ENCODE assay signal across 25 cellular contexts in genomic region chr10:86451604-86451960, GRCh38.
DNase-seq lines count a peak whose midpoint lies in the region; ATAC-seq, FAIRE-seq and TF ChIP-seq lines count a peak whose summit lies in the region.
"Had no signal": no experiment of that assay in that cellular context is flagged by ENCODE, and none has a peak within 500 bp of the region (broad histone marks: within the 10 kb centered on the region; RNA-seq: fewer than 3 reads in every experiment).

No MANE protein-coding gene starts in this region.

- no peak overlapping the region for H2BK5ac ChIP-seq in H9 (ENCODE audit: insufficient read length, low read length)

- no peak overlapping the region for H2BK120ac ChIP-seq in H9 (ENCODE audit: low read depth, low read length, poor library complexity, severe bottlenecking)

- no peak overlapping the region for H2AFZ ChIP-seq in H9 (ENCODE audit: low read length)

- intact Hi-C loops in CD8-positive, alpha-beta T cell (cut with DNase I, micrococcal nuclease), result loop anchor here in 1 of 2 experiments (10.0 kb wide), 1 partner anchor 63 kb away; no protein-coding TSS in a partner anchor

- H2BK15ac ChIP-seq in H9 (ENCODE audit: low read depth, low read length), result no peak overlapping the region

- H3T11ph ChIP-seq in H9 (ENCODE audit: low read length), result no peak overlapping the region

- DNase-seq in RCC 7860 (ENCODE audit: low spot score), result peak; percentile 79
- DNase-seq in renal cortical epithelial cell (ENCODE audit: low read depth), result peak; percentile 92
- DNase-seq in H9, result no peak
- DNase-seq in COR-L47 (lab: John Stamatoyannopoulos, UW), result no peak
- DNase-seq in DMS 273 (lab: John Stamatoyannopoulos, UW; ENCODE audit: unreplicated experiment), result no peak
- DNase-seq in CD8-positive, alpha-beta T cell, result no peak
- DNase-seq: activated CD4-positive, alpha-beta memory T cell treated with anti-CD3 and anti-CD28 coated beads, Interleukin-2, amount 10 ng/mL, durations not matched to agents 7 days and 5 days; activated T-cell treated with anti-CD3 and anti-CD28 coated beads for 4 hours; amniotic stem cell; CD8-positive, alpha-beta memory T cell; DMS79 treated with DMSO at 0.1 percent for 48 hours; head of caudate nucleus; IMR-90; NCI-H524; occipital lobe; stimulated activated CD4-positive, alpha-beta T cell treated with anti-CD3 and anti-CD28 coated beads, Interleukin-12 subunit alpha, Interleukin-12 subunit beta, amount 100 ng/mL, for 4 hours; T1000 had no signal

- no peaks in the 10 kb centered on the region for H3K79me2 ChIP-seq in H9 (ENCODE audit: insufficient read depth, low read length)

- H4K5ac ChIP-seq in H9 (ENCODE audit: insufficient read length, low read depth, low read length), result no peak overlapping the region

- no peak overlapping the region for H3K18ac ChIP-seq in H9 (ENCODE audit: insufficient read length, low read depth, low read length)

- peak; percentile 80 for ATAC-seq in GM18861 (IDR thresholded peaks at IDR 0.05; ENCODE audit: unreplicated experiment)
- ATAC-seq in HG02938 (IDR thresholded peaks at IDR 0.05; ENCODE audit: unreplicated experiment), result peak; percentile 49
- no peak for ATAC-seq in CD8-positive, alpha-beta T cell

- no CpG with 5 or more reads among the region's 4 CpGs for WGBS in H9 (ENCODE audit: extremely low coverage, insufficient read length, low lambda C conversion rate)

- no peak overlapping the region for H3K14ac ChIP-seq in H9 (ENCODE audit: insufficient read depth, low read length)

- H3K79me1 ChIP-seq in H9 (ENCODE audit: insufficient read depth, low read depth, low read length, poor library complexity, severe bottlenecking), result no peaks in the 10 kb centered on the region

- H3K4ac ChIP-seq in H9 (ENCODE audit: low read depth, low read length), result no peak overlapping the region

- H3K9me3 Mint-ChIP-seq in H9, result peaks cover 6 to 18% of the 10 kb centered on the region in 2 experiments; a peak in 4 of 5 replicates
- no peaks in the 10 kb centered on the region for H3K9me3 Mint-ChIP-seq in CD8-positive, alpha-beta T cell
- H3K9me3 Mint-ChIP-seq: activated CD4-positive, alpha-beta memory T cell treated with anti-CD3 and anti-CD28 coated beads, Interleukin-2, amount 10 ng/mL, durations not matched to agents 7 days and 5 days; CD8-positive, alpha-beta memory T cell had no signal

- peak; percentile 94 for FAIRE-seq in RCC 7860 (lab: Jason Lieb, UNC)
- FAIRE-seq: bronchial epithelial cell, endometrium, H1 had no signal

- H3K56ac ChIP-seq in H9 (ENCODE audit: insufficient read length, low read depth, low read length), result no peak overlapping the region

- H3K4me1 Mint-ChIP-seq in H9, result no peaks in the 10 kb centered on the region
- H3K4me1 Mint-ChIP-seq in CD8-positive, alpha-beta T cell (ENCODE audit: low read depth), result peaks cover 33% of the 10 kb centered on the region

- H2AK5ac ChIP-seq in H9 (ENCODE audit: insufficient read length, low read length), result no peak overlapping the region

- no peaks in the 10 kb centered on the region for H3K4me1 ChIP-seq in H9 (ENCODE audit: insufficient read depth, low read length)
- H3K4me1 ChIP-seq in CD8-positive, alpha-beta T cell (ENCODE audit: insufficient read depth, low read length), result peaks cover 21% of the 10 kb centered on the region
- H3K4me1 ChIP-seq: right atrium auricular region had no signal

- H3K36me3 ChIP-seq in CD8-positive, alpha-beta T cell (ENCODE audit: insufficient read depth, low read length), result peaks cover 19% of the 10 kb centered on the region

- no peak overlapping the region for H3K27ac Mint-ChIP-seq in H9
- H3K27ac Mint-ChIP-seq in CD8-positive, alpha-beta T cell, result no peak overlapping the region
- H3K27ac Mint-ChIP-seq: activated CD4-positive, alpha-beta memory T cell treated with anti-CD3 and anti-CD28 coated beads, Interleukin-2, amount 10 ng/mL, durations not matched to agents 7 days and 5 days had no signal

- H3K27ac ChIP-seq in H9 (ENCODE audit: insufficient read length, low read depth, low read length), result no peak overlapping the region
- no peak overlapping the region for H3K27ac ChIP-seq in CD8-positive, alpha-beta T cell (ENCODE audit: low read depth, low read length)
- H3K27ac ChIP-seq: right atrium auricular region, RWPE1 had no signal

- CTCF ChIA-PET in CD8-positive, alpha-beta T cell (lab: Charles Lee), result interaction anchor here (2.2 kb wide), 1 partner anchor 51 kb away, joined by 7 read pairs; no protein-coding TSS in a partner anchor

- no peak overlapping the region for H2BK12ac ChIP-seq in H9 (ENCODE audit: insufficient read length, low read depth, low read length)

- H3K27me3 Mint-ChIP-seq in H9 (ENCODE audit: low read depth), result no peaks in the 10 kb centered on the region; the same call in 1 of the 2 replicates
- no peaks in the 10 kb centered on the region for H3K27me3 Mint-ChIP-seq in CD8-positive, alpha-beta T cell (ENCODE audit: low read depth)
- H3K27me3 Mint-ChIP-seq: activated CD4-positive, alpha-beta memory T cell treated with anti-CD3 and anti-CD28 coated beads, Interleukin-2, amount 10 ng/mL, durations not matched to agents 7 days and 5 days; CD8-positive, alpha-beta memory T cell had no signal

- H3K23me2 ChIP-seq in H9 (ENCODE audit: insufficient read length, low read depth, low read length, poor library complexity, severe bottlenecking), result no peaks in the 10 kb centered on the region

- H3K9ac ChIP-seq in H9 (ENCODE audit: extremely low read depth, insufficient read length, low read length), result no peak overlapping the region

- H3K36me3 Mint-ChIP-seq in H9 (ENCODE audit: insufficient read depth in 1 of 3, low read depth in 3 of 3), result peaks cover 46 to 91% (median 74%) of the 10 kb centered on the region in 3 experiments
- H3K36me3 Mint-ChIP-seq in CD8-positive, alpha-beta T cell, result peaks cover 81% of the 10 kb centered on the region

- no peaks in the 10 kb centered on the region for H4K20me1 ChIP-seq in H9 (ENCODE audit: control insufficient read depth, insufficient read depth, insufficient read length)

- no peak overlapping the region for H3K4me3 ChIP-seq in CD8-positive, alpha-beta T cell (ENCODE audit: low read depth, low read length)
- H3K4me3 ChIP-seq: lung, right atrium auricular region had no signal

- no peak overlapping the region for H3K23ac ChIP-seq in H9 (ENCODE audit: insufficient read length, low read depth, low read length)

- no peak overlapping the region for H2BK20ac ChIP-seq in H9 (ENCODE audit: low read depth, low read length, poor library complexity, severe bottlenecking)

- no peak overlapping the region for H4K8ac ChIP-seq in H9 (replicated peaks; ENCODE audit: insufficient read length, low read depth, low read length)

- no peak overlapping the region for H4K91ac ChIP-seq in H9 (ENCODE audit: insufficient read length, low read depth, low read length)

- TF ChIP-seq CTCF in H9 (conservative IDR thresholded peaks at IDR 0.05), result no peak
- TF ChIP-seq CTCF in CD8-positive, alpha-beta T cell (IDR thresholded peaks at IDR 0.05), result no peak

- no peaks in the 10 kb centered on the region for H3K9me3 ChIP-seq in H9 (ENCODE audit: control insufficient read depth, low read depth, low read length)
- no peaks in the 10 kb centered on the region for H3K9me3 ChIP-seq in CD8-positive, alpha-beta T cell (ENCODE audit: low read length)
- H3K9me3 ChIP-seq: right atrium auricular region had no signal

- H3K27me3 ChIP-seq in H9 (ENCODE audit: insufficient read depth, low read length), result no peaks in the 10 kb centered on the region
- H3K27me3 ChIP-seq in CD8-positive, alpha-beta T cell (ENCODE audit: insufficient read depth, low read length), result no peaks in the 10 kb centered on the region
- H3K27me3 ChIP-seq: right atrium auricular region had no signal

- POLR2A ChIA-PET in CD8-positive, alpha-beta T cell (lab: Charles Lee), result interaction anchor here (0.9 kb wide), 1 partner anchor 12 kb away, joined by 4 read pairs; no protein-coding TSS in a partner anchor

- H3K4me2 ChIP-seq in H9 (ENCODE audit: insufficient read depth, insufficient read length, low read length), result no peak overlapping the region

- no peak overlapping the region for H3K4me3 Mint-ChIP-seq in H9
- H3K4me3 Mint-ChIP-seq in CD8-positive, alpha-beta T cell, result no peak overlapping the region
- H3K4me3 Mint-ChIP-seq: activated CD4-positive, alpha-beta memory T cell treated with anti-CD3 and anti-CD28 coated beads, Interleukin-2, amount 10 ng/mL, durations not matched to agents 7 days and 5 days; CD8-positive, alpha-beta memory T cell had no signal

Comparison
In these comparisons a context has a peak if more than half of its experiments do, and no peak if none do; other contexts are left out.
1. DNase-seq: peak in RCC 7860 (single experiment) and renal cortical epithelial cell (single experiment); none in H9 (single experiment), COR-L47 (single experiment), DMS 273 (single experiment) and CD8-positive, alpha-beta T cell (0 of 7).